In genomic region chr3:99542771-99543518, GRCh38 we compare ENCODE assay signal across 17 cellular contexts.
DNase-seq lines count a peak whose midpoint lies in the region; ATAC-seq and FAIRE-seq lines count a peak whose summit lies in the region.
"Had no signal": no experiment of that assay in that cellular context is flagged by ENCODE, and none has a peak within 500 bp of the region (broad histone marks: within the 10 kb centered on the region; RNA-seq: fewer than 3 reads in every experiment).

No MANE protein-coding gene starts in this region.

- no peak overlapping the region for H3K9ac ChIP-seq in trophoblast cell (ENCODE audit: low read length)

- no peak overlapping the region for H3K18ac ChIP-seq in trophoblast cell (ENCODE audit: low read length)

- no peak overlapping the region for H3K27ac Mint-ChIP-seq in T-helper 17 cell
- H3K27ac Mint-ChIP-seq: activated T-cell treated with anti-CD3 and anti-CD28 coated beads, Interleukin-2, amount 50 U/mL, for 24 hours had no signal

- no peak overlapping the region for H2AK5ac ChIP-seq in trophoblast cell (ENCODE audit: low read length)

- H3K9me3 ChIP-seq in T-helper 17 cell (ENCODE audit: control insufficient read depth, low read length, poor library complexity, severe bottlenecking) (no peaks in the 10 kb centered on the region), trophoblast cell (ENCODE audit: insufficient read depth, low read depth, low read length) (no peaks in the 10 kb centered on the region), small intestine (ENCODE audit: control insufficient read depth, low read depth) (no peaks in the 10 kb centered on the region)
- H3K9me3 ChIP-seq: body of pancreas, right lobe of liver, thoracic aorta had no signal

- H3K27me3 Mint-ChIP-seq in T-helper 17 cell: no peaks in the 10 kb centered on the region
- H3K27me3 Mint-ChIP-seq: activated T-cell treated with anti-CD3 and anti-CD28 coated beads, Interleukin-2, amount 50 U/mL, for 24 hours had no signal

- no peak overlapping the region for H4K8ac ChIP-seq in trophoblast cell (ENCODE audit: low read depth, low read length)

- H3K4me3 ChIP-seq in trophoblast cell (ENCODE audit: low read depth, low read length) (no peak overlapping the region), small intestine (ENCODE audit: low read depth in 1 of 2, low read length in 2 of 2) (no peak overlapping the region)
- H3K4me3 ChIP-seq: body of pancreas, right lobe of liver, thoracic aorta had no signal

- no peaks in the 10 kb centered on the region for H3K79me2 ChIP-seq in trophoblast cell (ENCODE audit: control insufficient read depth, insufficient read depth, low read length, poor library complexity)

- no peak overlapping the region for H2AFZ ChIP-seq in trophoblast cell (ENCODE audit: insufficient read depth, low read length, poor library complexity)

- ATAC-seq in HG03108 (IDR thresholded peaks at IDR 0.05; ENCODE audit: unreplicated experiment): peak; percentile 45
- ATAC-seq in T-helper 17 cell: no peak
- ATAC-seq: body of pancreas had no signal

- H3K27ac ChIP-seq in trophoblast cell (ENCODE audit: low read depth, low read length) (no peak overlapping the region), small intestine (ENCODE audit: low read depth in 1 of 2, low read length in 1 of 2) (no peak overlapping the region)
- H3K27ac ChIP-seq: body of pancreas, right lobe of liver, thoracic aorta had no signal

- H3K4ac ChIP-seq in trophoblast cell (ENCODE audit: low read depth, low read length): no peak overlapping the region

- no peak overlapping the region for H2BK120ac ChIP-seq in trophoblast cell (ENCODE audit: insufficient read depth, low read length, poor library complexity)

- H2BK5ac ChIP-seq in trophoblast cell (ENCODE audit: low read depth, low read length, poor library complexity): no peak overlapping the region

- FAIRE-seq in small intestine (lab: Jason Lieb, UNC): no peak
- FAIRE-seq: A204.1 had no signal

- H3K79me1 ChIP-seq in trophoblast cell (ENCODE audit: low read length): no peaks in the 10 kb centered on the region

- no peak overlapping the region for H3K23ac ChIP-seq in trophoblast cell (ENCODE audit: low read length)

- DNase-seq in SKM-1 treated with dmso at 0.1 percent for 144 hours (lab: John Stamatoyannopoulos, UW; ENCODE audit: unreplicated experiment): peak; percentile 13
- no peak for DNase-seq in SKM-1 (lab: John Stamatoyannopoulos, UW; ENCODE audit: unreplicated experiment)
- DNase-seq in T-helper 17 cell: no peak
- DNase-seq in trophoblast cell: peak; percentile 77 to 90
- no peak for DNase-seq in stimulated activated CD4-positive, alpha-beta T cell treated with anti-CD3 and anti-CD28 coated beads, Interleukin-4, amount 100 ng/mL, for 24 hours
- no peak for DNase-seq in NCI-H1092 (lab: John Stamatoyannopoulos, UW)
- no peak for DNase-seq in small intestine
- DNase-seq: activated T-cell treated with anti-CD3 and anti-CD28 coated beads, Interleukin-2, amount 50 U/mL, for 24 hours; body of pancreas; H7; MV-4-11; NCI-H524; right lobe of liver; SIG-M5 had no signal

- WGBS in trophoblast cell (ENCODE audit: extremely low coverage, insufficient coverage, insufficient read length): no CpG with 5 or more reads among the region's 4 CpGs
- WGBS in small intestine, 3 donors: 58 to 67% (median 67%) methylated on average over 4 of the region's 4 CpGs

- H3K4me1 ChIP-seq in trophoblast cell (ENCODE audit: control insufficient read depth in 1 of 2, insufficient read depth in 2 of 2, low read length in 2 of 2) (peaks cover 0 to 8% of the 10 kb centered on the region in 2 experiments), small intestine (ENCODE audit: control insufficient read depth in 2 of 2, insufficient read depth in 1 of 2, low read depth in 1 of 2, low read length in 1 of 2) (no peaks in the 10 kb centered on the region)
- H3K4me1 ChIP-seq: body of pancreas, right lobe of liver had no signal

- H2BK12ac ChIP-seq in trophoblast cell (ENCODE audit: low read length): no peak overlapping the region

- H3K27me3 ChIP-seq in trophoblast cell (ENCODE audit: insufficient read depth, low read length): no peaks in the 10 kb centered on the region
- no peaks in the 10 kb centered on the region for H3K27me3 ChIP-seq in small intestine (ENCODE audit: control insufficient read depth in 2 of 2, insufficient read depth in 2 of 2, low read length in 2 of 2)
- H3K27me3 ChIP-seq: body of pancreas, right lobe of liver had no signal

- no peak overlapping the region for H3K4me2 ChIP-seq in trophoblast cell (ENCODE audit: low read length)

- no peak overlapping the region for H4K91ac ChIP-seq in trophoblast cell (ENCODE audit: low read depth, low read length)

- no peak overlapping the region for H3K14ac ChIP-seq in trophoblast cell (ENCODE audit: low read length)

- no peak overlapping the region for H4K12ac ChIP-seq in trophoblast cell (ENCODE audit: low read depth, low read length)

- H3K4me1 Mint-ChIP-seq in T-helper 17 cell: peaks cover 8% of the 10 kb centered on the region

- H3K36me3 ChIP-seq in trophoblast cell (ENCODE audit: control insufficient read depth in 1 of 2, insufficient read depth in 2 of 2, low read length in 2 of 2): no peaks in the 10 kb centered on the region
- no peaks in the 10 kb centered on the region for H3K36me3 ChIP-seq in small intestine (ENCODE audit: control insufficient read depth in 2 of 2, insufficient read depth in 2 of 2, low read length in 2 of 2)
- H3K36me3 ChIP-seq: right lobe of liver, thoracic aorta had no signal

- peak overlapping the region; percentile 4 for H3K4me3 Mint-ChIP-seq in T-helper 17 cell
- H3K4me3 Mint-ChIP-seq: activated T-cell treated with anti-CD3 and anti-CD28 coated beads, Interleukin-2, amount 50 U/mL, for 24 hours had no signal

- no peaks in the 10 kb centered on the region for H3K36me3 Mint-ChIP-seq in T-helper 17 cell (ENCODE audit: low read depth)

Comparison
In these comparisons a context has a peak if more than half of its experiments do, and no peak if none do; other contexts are left out.
1. DNase-seq: peak in SKM-1 treated with dmso at 0.1 percent for 144 hours (single experiment) and trophoblast cell (2 of 2); none in SKM-1 (single experiment), T-helper 17 cell (0 of 3), stimulated activated CD4-positive, alpha-beta T cell treated with anti-CD3 and anti-CD28 coated beads, Interleukin-4, amount 100 ng/mL, for 24 hours (single experiment), NCI-H1092 (single experiment) and small intestine (single experiment).